7 cellular contexts compared by ENCODE assay signal in genomic region chr9:42490989-42491388, GRCh38.
A peak's percentile ranks its signal among the peaks of the same experiment; 100 is the strongest.
DNase-seq lines count a peak whose midpoint lies in the region; ATAC-seq, FAIRE-seq and TF ChIP-seq lines count a peak whose summit lies in the region.
"Not testable (repeated sequence)": the region's sequence is repeated elsewhere in the genome, so short reads cannot be mapped to it uniquely, and the experiment has no call there.

No MANE protein-coding gene starts in this region.

- not testable (repeated sequence) for H3K9me2 ChIP-seq in GM23248 (ENCODE audit: insufficient read depth)

- not testable (repeated sequence) for H3K27ac Mint-ChIP-seq in WTC11

- H3K27me3 ChIP-seq in GM23248 (replicated peaks; ENCODE audit: insufficient read depth); GM12878 (replicated peaks in 1 of 2; ENCODE audit: control insufficient read depth in 2 of 2, insufficient read depth in 2 of 2, low read length in 1 of 2); aorta (ENCODE audit: control insufficient read depth in 1 of 2, insufficient read depth in 2 of 2, low read length in 1 of 2): not testable (repeated sequence)

- H3K9me3 ChIP-seq in GM23248 (ENCODE audit: low read depth); GM12878 (replicated peaks; ENCODE audit: control insufficient read depth, insufficient read depth, low read length); aorta (ENCODE audit: control insufficient read depth, low read length): not testable (repeated sequence)

- SMC1A ChIA-PET in GM12878 (lab: Charles Lee; ENCODE audit: uncharacterized antibody, unreplicated experiment), result not testable (repeated sequence)

- not testable (repeated sequence) for H3K27ac ChIP-seq in GM23248; GM12878 (ENCODE audit: control insufficient read depth, insufficient read depth); aorta (ENCODE audit: low read depth in 1 of 2, low read length in 2 of 2)

- CTCF ChIA-PET in WTC11 (lab: Charles Lee); GM12878 (lab: Yijun Ruan, JAX): not testable (repeated sequence)

- not testable (repeated sequence) for H3K4me1 ChIP-seq in GM23248 (ENCODE audit: insufficient read depth); GM12878 (ENCODE audit: control insufficient read depth, insufficient read depth, low read length); aorta (ENCODE audit: control insufficient read depth in 1 of 2, insufficient read depth in 2 of 2, low read length in 2 of 2)

- TF ChIP-seq EP300 in GM12878 (IDR thresholded peaks at IDR 0.05; ENCODE audit: borderline replicate concordance in 1 of 2, control insufficient read depth in 1 of 2, low read depth in 2 of 2, low read length in 2 of 2), result not testable (repeated sequence)

- POLR2A ChIA-PET in WTC11 (lab: Charles Lee); GM12878 (lab: Charles Lee): not testable (repeated sequence)

- H3K4me3 ChIP-seq in GM23248; GM12878; epithelial cell of esophagus (ENCODE audit: low read length); aorta (ENCODE audit: low read length in 2 of 2): not testable (repeated sequence)

- H3K9ac ChIP-seq in GM23248; GM12878 (ENCODE audit: control insufficient read depth, insufficient read depth, low read length): not testable (repeated sequence)

- H3F3A ChIP-seq in GM23248 (ENCODE audit: insufficient read depth), result not testable (repeated sequence)

- TF ChIP-seq RAD21 in GM12878 (IDR thresholded peaks at IDR 0.05; ENCODE audit: insufficient read depth, low read depth, low read length), result not testable (repeated sequence)

- in situ Hi-C loops in GM23248 (cut with MboI); KBM-7 (cut with MboI; ENCODE audit: low pct_unique_long_range_greater_than_20kb, low sequenced_read_pairs); GM12878 (cut with MboI): not testable (repeated sequence)

- not testable (repeated sequence) for TF ChIP-seq POLR2A in GM12878 (IDR thresholded peaks at IDR 0.05; ENCODE audit: low read depth, low read length)

- RAD21 ChIA-PET in GM12878 (lab: Charles Lee; ENCODE audit: unreplicated experiment), result not testable (repeated sequence)

- not testable (repeated sequence) for H4K20me1 ChIP-seq in GM23248 (ENCODE audit: insufficient read depth); GM12878 (ENCODE audit: control insufficient read depth, insufficient read depth)

- not testable (repeated sequence) for H3K36me3 Mint-ChIP-seq in WTC11

- BruUV-seq in GM12878 (replicated peaks; lab: Mats Ljungman, UMichigan), result not testable (repeated sequence)

- not testable (repeated sequence) for H3K9me3 Mint-ChIP-seq in WTC11

- ATAC-seq in WTC11 (peak; percentile 74), GM12878 (peak; percentile 58; the same call in 2 of the 3 replicates), left lobe of liver (peak; percentile 69), aorta (ENCODE audit: low FRiP score) (peak; percentile 15)

- H3K4me3 Mint-ChIP-seq in WTC11, result not testable (repeated sequence)

- not testable (repeated sequence) for FAIRE-seq in GM12878 (lab: Jason Lieb, UNC)

- DNase-seq in GM23248 (peak; percentile 0), KBM-7 (peak; percentile 0)
- not testable (repeated sequence) for DNase-seq in WTC11 (ENCODE audit: low spot score); GM12878 (ENCODE audit: low read depth, low spot score); epithelial cell of esophagus (ENCODE audit: low read depth); left lobe of liver (ENCODE audit: low spot score); aorta

- intact Hi-C loops in GM12878 (cut with micrococcal nuclease; ENCODE audit: unreplicated experiment); aorta (cut with DNase I): not testable (repeated sequence)

- not testable (repeated sequence) for H3K4me2 ChIP-seq in GM23248 (ENCODE audit: unreplicated experiment); GM12878 (ENCODE audit: control insufficient read depth, insufficient read depth)

- WGBS in GM23248 (ENCODE audit: low coverage in 1 of 2, low lambda C conversion rate in 2 of 2, missing lambda C conversion rate in 2 of 2), 2 experiments, result 0% methylated on average over 1 of the region's 2 CpGs
- WGBS in GM12878 (ENCODE audit: insufficient coverage, insufficient replicate concordance, low lambda C conversion rate, missing lambda C conversion rate), result 11% methylated on average over 1 of the region's 2 CpGs
- WGBS in aorta, 2 donors, result 52 to 78% methylated on average over 1 of the region's 2 CpGs

- TF ChIP-seq CTCF in WTC11 (IDR thresholded peaks at IDR 0.05); GM12878 (IDR thresholded peaks at IDR 0.05 in 2 of 3, conservative IDR thresholded peaks at IDR 0.05 in 1 of 3; ENCODE audit: control insufficient read depth in 2 of 3, extremely low read depth in 1 of 3, insufficient read depth in 1 of 3, low read depth in 3 of 3, low read length in 3 of 3): not testable (repeated sequence)
- TF ChIP-seq CTCF in epithelial cell of esophagus (IDR thresholded peaks at IDR 0.05; ENCODE audit: insufficient read depth, low read depth, low read length, missing control alignments), result peak; percentile 1

- H3K4me1 Mint-ChIP-seq in WTC11, result not testable (repeated sequence)

- H3K27me3 Mint-ChIP-seq in WTC11 (ENCODE audit: low read depth), result not testable (repeated sequence)

- H3K79me2 ChIP-seq in GM23248 (ENCODE audit: insufficient read depth); GM12878 (ENCODE audit: control insufficient read depth, insufficient read depth, low read length): not testable (repeated sequence)

- H2AFZ ChIP-seq in GM23248; GM12878 (ENCODE audit: control insufficient read depth, low read depth, low read length): not testable (repeated sequence)

- H3K36me3 ChIP-seq in GM23248 (ENCODE audit: low read depth); GM12878 (ENCODE audit: control insufficient read depth in 2 of 2, insufficient read depth in 2 of 2, low read length in 1 of 2); aorta (ENCODE audit: control insufficient read depth in 1 of 2, insufficient read depth in 2 of 2, low read length in 1 of 2): not testable (repeated sequence)

Comparison
In these comparisons a context has a peak if more than half of its experiments do, and no peak if none do; other contexts are left out.
1. ATAC-seq: peak in every context shown above with its lines; median percentile 74 in WTC11; 69 in left lobe of liver; 58 in GM12878; 15 in aorta.